Comparison of ENCODE assay signal across 24 cellular contexts in genomic region chr22:18119409-18120110, GRCh38. TPM values are rescaled to one million over a fixed set of nuclear protein-coding genes. Genes with fewer than 3 reads are reported as not detected.
DNase-seq lines count a peak whose midpoint lies in the region; ATAC-seq and TF ChIP-seq lines count a peak whose summit lies in the region.
"Had no signal": no experiment of that assay in that cellular context is flagged by ENCODE, and none has a peak within 500 bp of the region (broad histone marks: within the 10 kb centered on the region; RNA-seq: fewer than 3 reads in every experiment).

No MANE protein-coding gene starts in this region.

- DNase-seq in activated CD4-positive, alpha-beta T cell treated with anti-CD3 and anti-CD28 coated beads, Interleukin-2, amount 10 ng/mL, durations not matched to agents 24 days and 14 days, result no peak
- DNase-seq in activated CD4-positive, alpha-beta T cell treated with anti-CD3 and anti-CD28 coated beads, Interleukin-2, amount 10 ng/mL, durations not matched to agents 7 days and 5 days, result no peak
- DNase-seq in RPMI8226, result peak; percentile 14
- DNase-seq in heart right ventricle, result peak; percentile 57 to 67
- DNase-seq in A673 (ENCODE audit: low spot score), result no peak
- no peak for DNase-seq in activated CD8-positive, alpha-beta memory T cell treated with anti-CD3 and anti-CD28 coated beads, Interleukin-2, amount 50 U/mL, for 4 hours
- DNase-seq: activated naive CD4-positive, alpha-beta T cell; CD4-positive, alpha-beta T cell; DMS79 treated with DMSO at 0.1 percent for 48 hours; foreskin fibroblast; KBM-7; naive thymus-derived CD8-positive, alpha-beta T cell; NCI-H146; NCI-H345; WERI-Rb-1 had no signal

- H3K4me1 ChIP-seq in heart right ventricle, result peaks cover 0 to 70% (median 36%) of the 10 kb centered on the region in 9 donors
- H3K4me1 ChIP-seq in skeletal muscle tissue (ENCODE audit: control insufficient read depth in 3 of 3, insufficient read depth in 3 of 3, low read length in 3 of 3), result peaks cover 61 to 77% (median 73%) of the 10 kb centered on the region in 3 donors
- no peaks in the 10 kb centered on the region for H3K4me1 ChIP-seq in A673 (ENCODE audit: insufficient read depth, low read length, poor library complexity, severe bottlenecking)
- H3K4me1 ChIP-seq: A549, prostate gland had no signal

- H3K27ac Mint-ChIP-seq in activated CD4-positive, alpha-beta T cell treated with anti-CD3 and anti-CD28 coated beads, Interleukin-2, amount 10 ng/mL, durations not matched to agents 24 days and 14 days, result peak overlapping the region; percentile 20
- H3K27ac Mint-ChIP-seq in activated CD4-positive, alpha-beta T cell treated with anti-CD3 and anti-CD28 coated beads, Interleukin-2, amount 10 ng/mL, durations not matched to agents 7 days and 5 days, result no peak overlapping the region
- H3K27ac Mint-ChIP-seq: CD4-positive, alpha-beta T cell; naive thymus-derived CD8-positive, alpha-beta T cell; stimulated activated naive CD8-positive, alpha-beta T cell treated with anti-CD3 and anti-CD28 coated beads, Interleukin-15, Interleukin-2, amounts not matched to agents 100 ng/mL and 50 ng/mL, for 24 hours had no signal

- no peaks in the 10 kb centered on the region for H3K36me3 Mint-ChIP-seq in activated CD4-positive, alpha-beta T cell treated with anti-CD3 and anti-CD28 coated beads, Interleukin-2, amount 10 ng/mL, durations not matched to agents 24 days and 14 days (ENCODE audit: low read depth)
- H3K36me3 Mint-ChIP-seq in activated CD4-positive, alpha-beta T cell treated with anti-CD3 and anti-CD28 coated beads, Interleukin-2, amount 10 ng/mL, durations not matched to agents 7 days and 5 days (ENCODE audit: low read depth), result no peaks in the 10 kb centered on the region
- H3K36me3 Mint-ChIP-seq: naive thymus-derived CD8-positive, alpha-beta T cell had no signal

- TF ChIP-seq CTCF in heart right ventricle (IDR thresholded peaks at IDR 0.05) (no peak), A673 (conservative IDR thresholded peaks at IDR 0.05; ENCODE audit: low read depth, low read length) (no peak)

- peaks cover 9% of the 10 kb centered on the region for H3K4me1 Mint-ChIP-seq in activated CD4-positive, alpha-beta T cell treated with anti-CD3 and anti-CD28 coated beads, Interleukin-2, amount 10 ng/mL, durations not matched to agents 24 days and 14 days
- peaks cover 16% of the 10 kb centered on the region for H3K4me1 Mint-ChIP-seq in activated CD4-positive, alpha-beta T cell treated with anti-CD3 and anti-CD28 coated beads, Interleukin-2, amount 10 ng/mL, durations not matched to agents 7 days and 5 days

- H3K27me3 ChIP-seq in heart right ventricle, result peaks cover 0 to 6% (median 0%) of the 10 kb centered on the region in 7 donors
- H3K27me3 ChIP-seq in skeletal muscle tissue (ENCODE audit: control insufficient read depth in 3 of 3, insufficient read depth in 3 of 3, low read length in 3 of 3), result no peaks in the 10 kb centered on the region
- no peaks in the 10 kb centered on the region for H3K27me3 ChIP-seq in A673 (replicated peaks; ENCODE audit: insufficient read depth, low read depth, low read length, poor library complexity)

- H3K36me3 ChIP-seq in heart right ventricle, result peaks cover 0 to 16% (median 6%) of the 10 kb centered on the region in 9 donors
- peaks cover 22 to 27% (median 23%) of the 10 kb centered on the region in 3 donors for H3K36me3 ChIP-seq in skeletal muscle tissue (ENCODE audit: control insufficient read depth in 3 of 3, insufficient read depth in 3 of 3, low read length in 3 of 3)
- no peaks in the 10 kb centered on the region for H3K36me3 ChIP-seq in A673 (ENCODE audit: insufficient read depth, low read length, poor library complexity, severe bottlenecking)
- H3K36me3 ChIP-seq: prostate gland, WERI-Rb-1 had no signal

- BruUV-seq in A673 (replicated peaks; lab: Mats Ljungman, UMichigan), result no TSS peak

- ATAC-seq in heart right ventricle, result peak; percentile 63 to 93 (median 87)
- no peak for ATAC-seq in HG03159 (IDR thresholded peaks at IDR 0.05; ENCODE audit: unreplicated experiment)
- ATAC-seq: A549; naive thymus-derived CD8-positive, alpha-beta T cell had no signal

- H3K27ac ChIP-seq in heart right ventricle, result peak overlapping the region in 9 of 10 donors; percentile 64 to 94 (median 85)
- H3K27ac ChIP-seq in skeletal muscle tissue (ENCODE audit: low read depth, low read length), result peak overlapping the region; percentile 98
- no peak overlapping the region for H3K27ac ChIP-seq in A673 (ENCODE audit: low read depth, low read length, poor library complexity, severe bottlenecking)
- H3K27ac ChIP-seq: A549, HL-60, prostate gland, RWPE1, WERI-Rb-1 had no signal

- POLR2A ChIA-PET in activated CD4-positive, alpha-beta T cell treated with anti-CD3 and anti-CD28 coated beads, Interleukin-2, amount 10 ng/mL, durations not matched to agents 7 days and 5 days (lab: Charles Lee), result no interaction called here
- POLR2A ChIA-PET in A673 (lab: Charles Lee; ENCODE audit: low non-redundant PET), result no interaction called here

- 66 to 74% methylated on average over 18 of the region's 18 CpGs for WGBS in heart right ventricle, 2 donors

- intact Hi-C loops in activated CD4-positive, alpha-beta T cell treated with anti-CD3 and anti-CD28 coated beads, Interleukin-2, amount 10 ng/mL, durations not matched to agents 24 days and 14 days (cut with micrococcal nuclease), result no loop called here
- intact Hi-C loops in heart right ventricle (cut with DNase I) (no loop called here), A673 (cut with micrococcal nuclease; ENCODE audit: unreplicated experiment) (no loop called here)

- H3K4me3 Mint-ChIP-seq in activated CD4-positive, alpha-beta T cell treated with anti-CD3 and anti-CD28 coated beads, Interleukin-2, amount 10 ng/mL, durations not matched to agents 24 days and 14 days, result no peak overlapping the region
- H3K4me3 Mint-ChIP-seq in activated CD4-positive, alpha-beta T cell treated with anti-CD3 and anti-CD28 coated beads, Interleukin-2, amount 10 ng/mL, durations not matched to agents 7 days and 5 days, result no peak overlapping the region
- H3K4me3 Mint-ChIP-seq: CD4-positive, alpha-beta T cell; naive thymus-derived CD8-positive, alpha-beta T cell; stimulated activated naive CD8-positive, alpha-beta T cell treated with anti-CD3 and anti-CD28 coated beads, Interleukin-15, Interleukin-2, amounts not matched to agents 100 ng/mL and 50 ng/mL, for 24 hours had no signal

- CTCF ChIA-PET in activated CD4-positive, alpha-beta T cell treated with anti-CD3 and anti-CD28 coated beads, Interleukin-2, amount 10 ng/mL, durations not matched to agents 7 days and 5 days (lab: Charles Lee), result no interaction called here
- CTCF ChIA-PET in A673 (lab: Charles Lee), result no interaction called here

- H3K27me3 Mint-ChIP-seq in activated CD4-positive, alpha-beta T cell treated with anti-CD3 and anti-CD28 coated beads, Interleukin-2, amount 10 ng/mL, durations not matched to agents 24 days and 14 days, result no peaks in the 10 kb centered on the region
- H3K27me3 Mint-ChIP-seq in activated CD4-positive, alpha-beta T cell treated with anti-CD3 and anti-CD28 coated beads, Interleukin-2, amount 10 ng/mL, durations not matched to agents 7 days and 5 days, result no peaks in the 10 kb centered on the region
- H3K27me3 Mint-ChIP-seq: stimulated activated naive CD8-positive, alpha-beta T cell treated with anti-CD3 and anti-CD28 coated beads, Interleukin-15, Interleukin-2, amounts not matched to agents 100 ng/mL and 50 ng/mL, for 24 hours had no signal

- no peaks in the 10 kb centered on the region for H3K9me3 Mint-ChIP-seq in activated CD4-positive, alpha-beta T cell treated with anti-CD3 and anti-CD28 coated beads, Interleukin-2, amount 10 ng/mL, durations not matched to agents 24 days and 14 days
- H3K9me3 Mint-ChIP-seq in activated CD4-positive, alpha-beta T cell treated with anti-CD3 and anti-CD28 coated beads, Interleukin-2, amount 10 ng/mL, durations not matched to agents 7 days and 5 days, result no peaks in the 10 kb centered on the region
- H3K9me3 Mint-ChIP-seq: CD4-positive, alpha-beta T cell; naive thymus-derived CD8-positive, alpha-beta T cell; stimulated activated naive CD8-positive, alpha-beta T cell treated with anti-CD3 and anti-CD28 coated beads, Interleukin-15, Interleukin-2, amounts not matched to agents 100 ng/mL and 50 ng/mL, for 24 hours had no signal

- no peak overlapping the region for H3K4me3 ChIP-seq in heart right ventricle
- H3K4me3 ChIP-seq in skeletal muscle tissue (ENCODE audit: low read length in 3 of 3), result peak overlapping the region in 2 of 3 donors; percentile 43 to 49
- no peak overlapping the region for H3K4me3 ChIP-seq in A673 (ENCODE audit: low read depth, low read length, poor library complexity, severe bottlenecking)
- H3K4me3 ChIP-seq: A549, coronary artery, lung, prostate gland had no signal

- H3K9me3 ChIP-seq in heart right ventricle (no peaks in the 10 kb centered on the region), skeletal muscle tissue (ENCODE audit: control insufficient read depth in 3 of 3, low read length in 3 of 3) (no peaks in the 10 kb centered on the region), A673 (ENCODE audit: low read depth, low read length, poor library complexity, severe bottlenecking) (no peaks in the 10 kb centered on the region)
- H3K9me3 ChIP-seq: A549, prostate gland had no signal

- peak overlapping the region; percentile 1 to 83 (median 77) for H3K9ac ChIP-seq in skeletal muscle tissue (ENCODE audit: low read depth in 1 of 3, low read length in 3 of 3)

RNA-seq across cellular contexts. Expression of gene TUBA8, which starts 9.0 kb away (rescaled TPM):
- total RNA-seq in activated CD4-positive, alpha-beta T cell treated with anti-CD3 and anti-CD28 coated beads, Interleukin-2, amount 10 ng/mL, durations not matched to agents 24 days and 14 days, result 1.2 and 1.7 TPM in 2 replicates
- 1 to 10 TPM; 1.4 to 2.2 TPM for total RNA-seq in activated CD4-positive, alpha-beta T cell treated with anti-CD3 and anti-CD28 coated beads, Interleukin-2, amount 10 ng/mL, durations not matched to agents 7 days and 5 days
- total RNA-seq in heart right ventricle (100 to 1,000 TPM in 7 of 10 donors, 10 to 100 TPM in 3; 71.8 to 183 (median 109) TPM), skeletal muscle tissue (21.9 TPM), A673 (2021) (3.0 and 3.1 TPM in 2 replicates)
- 100 to 1,000 TPM in 1 of 2 donors, 10 to 100 TPM in 1; 44.9 to 138 TPM for polyA plus RNA-seq in heart right ventricle

RNA-seq across cellular contexts. Expression of gene USP18, which starts 30.4 kb away (rescaled TPM):
- 22.7 and 23.4 TPM in 2 replicates for total RNA-seq in activated CD4-positive, alpha-beta T cell treated with anti-CD3 and anti-CD28 coated beads, Interleukin-2, amount 10 ng/mL, durations not matched to agents 24 days and 14 days
- total RNA-seq in activated CD4-positive, alpha-beta T cell treated with anti-CD3 and anti-CD28 coated beads, Interleukin-2, amount 10 ng/mL, durations not matched to agents 7 days and 5 days, result 10 to 100 TPM; 68.7 to 73.0 TPM
- total RNA-seq in heart right ventricle, result 1 to 10 TPM; 1.4 to 7.7 (median 3.2) TPM
- polyA plus RNA-seq in heart right ventricle, result 1 to 10 TPM; 3.2 to 3.9 TPM
- 8.9 TPM for total RNA-seq in skeletal muscle tissue
- 24.6 and 24.9 TPM in 2 replicates for total RNA-seq in A673 (2021)

RNA-seq across cellular contexts. Expression of gene PEX26, which starts 41.8 kb away (rescaled TPM):
- total RNA-seq in activated CD4-positive, alpha-beta T cell treated with anti-CD3 and anti-CD28 coated beads, Interleukin-2, amount 10 ng/mL, durations not matched to agents 24 days and 14 days, result 53.5 and 54.0 TPM in 2 replicates
- 10 to 100 TPM; 40.1 to 41.0 TPM for total RNA-seq in activated CD4-positive, alpha-beta T cell treated with anti-CD3 and anti-CD28 coated beads, Interleukin-2, amount 10 ng/mL, durations not matched to agents 7 days and 5 days
- total RNA-seq in heart right ventricle, result 10 to 100 TPM; 16.6 to 27.1 (median 21.3) TPM
- polyA plus RNA-seq in heart right ventricle, result 10 to 100 TPM in 1 of 2 donors, 1 to 10 TPM in 1; 8.3 to 10.7 TPM
- 5.2 TPM for total RNA-seq in skeletal muscle tissue
- 36.9 and 38.3 TPM in 2 replicates for total RNA-seq in A673 (2021)

Comparison
In these comparisons a context has a peak if more than half of its experiments do, and no peak if none do; other contexts are left out.
1. DNase-seq: peak in RPMI8226 (single experiment) and heart right ventricle (2 of 2); none in activated CD4-positive, alpha-beta T cell treated with anti-CD3 and anti-CD28 coated beads, Interleukin-2, amount 10 ng/mL, durations not matched to agents 24 days and 14 days (single experiment), activated CD4-positive, alpha-beta T cell treated with anti-CD3 and anti-CD28 coated beads, Interleukin-2, amount 10 ng/mL, durations not matched to agents 7 days and 5 days (single experiment), A673 (single experiment) and activated CD8-positive, alpha-beta memory T cell treated with anti-CD3 and anti-CD28 coated beads, Interleukin-2, amount 50 U/mL, for 4 hours (single experiment).
2. H3K4me3 ChIP-seq: peak in skeletal muscle tissue (2 of 3); none in heart right ventricle (0 of 10) and A673 (single experiment).